8 cellular contexts compared by ENCODE assay signal in genomic region chr7:102044984-102045673, GRCh38.
DNase-seq lines count a peak whose midpoint lies in the region; ATAC-seq, FAIRE-seq and TF ChIP-seq lines count a peak whose summit lies in the region.
"Had no signal": no experiment of that assay in that cellular context is flagged by ENCODE, and none has a peak within 500 bp of the region (broad histone marks: within the 10 kb centered on the region; RNA-seq: fewer than 3 reads in every experiment).

No MANE protein-coding gene starts in this region.

- H3K9me3 ChIP-seq in HAP-1 = no peaks in the 10 kb centered on the region

- H3K4me1 ChIP-seq in HAP-1 = no peaks in the 10 kb centered on the region

- H3K36me3 ChIP-seq in HAP-1 (replicated peaks) = no peaks in the 10 kb centered on the region

- ATAC-seq in left cardiac atrium = peak; percentile 54 to 77
- no peak for ATAC-seq in GM21381 (IDR thresholded peaks at IDR 0.05; ENCODE audit: unreplicated experiment)

- no peaks in the 10 kb centered on the region for H3K27me3 ChIP-seq in HAP-1 (ENCODE audit: low read depth)

- in situ Hi-C loops in HAP-1 (cut with MboI; ENCODE audit: low sequenced_read_pairs) = no loop called here

- no peak for FAIRE-seq in HTR-8/SVneo (lab: Jason Lieb, UNC)

- POLR2A ChIA-PET in RWPE1 (lab: Yijun Ruan, JAX; ENCODE audit: low non-redundant PET) = interaction anchor here (0.6 kb wide), 1 partner anchor 24 kb away, joined by 3 read pairs; no protein-coding TSS in a partner anchor

- CTCF ChIA-PET in RWPE1 (lab: Yijun Ruan, JAX) = no interaction called here

- H3K27ac ChIP-seq in RWPE1 = peak overlapping the region; percentile 24

- H3K4me3 ChIP-seq in skeletal muscle cell (ENCODE audit: low read depth, low read length) (no peak overlapping the region), HAP-1 (no peak overlapping the region)

- no peak for TF ChIP-seq CTCF in RWPE1 (conservative IDR thresholded peaks at IDR 0.05; ENCODE audit: low read depth)

- intact Hi-C loops in left cardiac atrium (cut with DNase I) = no loop called here

- DNase-seq in HTR-8/SVneo (ENCODE audit: insufficient read length, low spot score) = peak; percentile 23
- no peak for DNase-seq in RWPE1 (ENCODE audit: low spot score)
- DNase-seq in left cardiac atrium = peak; percentile 70
- DNase-seq in skeletal muscle cell (ENCODE audit: low read depth) = peak; percentile 89
- DNase-seq in HAP-1 (ENCODE audit: low spot score in 2 of 2) = no peak
- DNase-seq in mucosa of gallbladder (ENCODE audit: low spot score) = no peak
- DNase-seq: naive B cell had no signal

Comparison
In these comparisons a context has a peak if more than half of its experiments do, and no peak if none do; other contexts are left out.
1. DNase-seq: peak in HTR-8/SVneo (single experiment), left cardiac atrium (single experiment) and skeletal muscle cell (single experiment); none in RWPE1 (single experiment), HAP-1 (0 of 2) and mucosa of gallbladder (single experiment).